Comparison of ENCODE assay signal across 1 cellular context in the genomic region with DNA sequence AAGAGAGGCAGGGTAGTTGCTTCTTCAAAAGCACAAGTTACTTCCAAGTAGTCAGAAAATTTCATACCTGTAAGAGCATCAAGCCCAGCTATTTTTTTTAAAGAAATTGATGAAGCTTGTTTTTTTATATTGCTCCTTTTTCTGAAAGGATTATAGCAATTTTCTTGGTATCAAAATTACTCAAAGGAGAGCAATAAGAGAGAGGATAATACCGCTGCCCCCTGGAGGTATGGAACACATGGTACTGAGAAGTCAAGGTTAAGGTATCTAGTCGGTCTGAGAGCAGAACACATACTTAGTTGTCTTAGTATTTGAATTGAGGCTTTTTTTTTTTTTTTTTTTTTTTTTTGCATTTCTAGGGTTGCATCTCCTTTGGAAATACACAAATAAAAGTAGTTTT.
TF ChIP-seq lines count a peak whose summit lies in the region.

No MANE protein-coding gene starts in this region.

TF ChIP-seq in HCT116, 20 proteins besides CTCF, POLR2A, EP300 and RAD21 (continued from another document):
- TF ChIP-seq ELF1 (IDR thresholded peaks at IDR 0.05; ENCODE audit: borderline replicate concordance, low read depth) (no peak), TCF7L2 (IDR thresholded peaks at IDR 0.05; ENCODE audit: borderline replicate concordance, extremely low read depth, insufficient read depth, insufficient read length) (no peak), FOSL1 (IDR thresholded peaks at IDR 0.05; ENCODE audit: low read depth) (no peak), EZH2phosphoT487 (IDR thresholded peaks at IDR 0.05; ENCODE audit: borderline replicate concordance) (no peak), CBX3 (IDR thresholded peaks at IDR 0.05; ENCODE audit: low read depth) (no peak), ZNF274 (IDR thresholded peaks at IDR 0.05; ENCODE audit: low read depth, low read length) (no peak), YY1 (IDR thresholded peaks at IDR 0.05; ENCODE audit: extremely low read depth, insufficient replicate concordance, low read depth, low read length) (no peak), EZH2 (IDR thresholded peaks at IDR 0.05) (no peak), SRF (IDR thresholded peaks at IDR 0.05; ENCODE audit: low read depth) (no peak), EGR1 (IDR thresholded peaks at IDR 0.05; ENCODE audit: low read depth) (no peak), SIN3A (IDR thresholded peaks at IDR 0.05; ENCODE audit: low read depth) (no peak)
- TF ChIP-seq, protein P1, sequence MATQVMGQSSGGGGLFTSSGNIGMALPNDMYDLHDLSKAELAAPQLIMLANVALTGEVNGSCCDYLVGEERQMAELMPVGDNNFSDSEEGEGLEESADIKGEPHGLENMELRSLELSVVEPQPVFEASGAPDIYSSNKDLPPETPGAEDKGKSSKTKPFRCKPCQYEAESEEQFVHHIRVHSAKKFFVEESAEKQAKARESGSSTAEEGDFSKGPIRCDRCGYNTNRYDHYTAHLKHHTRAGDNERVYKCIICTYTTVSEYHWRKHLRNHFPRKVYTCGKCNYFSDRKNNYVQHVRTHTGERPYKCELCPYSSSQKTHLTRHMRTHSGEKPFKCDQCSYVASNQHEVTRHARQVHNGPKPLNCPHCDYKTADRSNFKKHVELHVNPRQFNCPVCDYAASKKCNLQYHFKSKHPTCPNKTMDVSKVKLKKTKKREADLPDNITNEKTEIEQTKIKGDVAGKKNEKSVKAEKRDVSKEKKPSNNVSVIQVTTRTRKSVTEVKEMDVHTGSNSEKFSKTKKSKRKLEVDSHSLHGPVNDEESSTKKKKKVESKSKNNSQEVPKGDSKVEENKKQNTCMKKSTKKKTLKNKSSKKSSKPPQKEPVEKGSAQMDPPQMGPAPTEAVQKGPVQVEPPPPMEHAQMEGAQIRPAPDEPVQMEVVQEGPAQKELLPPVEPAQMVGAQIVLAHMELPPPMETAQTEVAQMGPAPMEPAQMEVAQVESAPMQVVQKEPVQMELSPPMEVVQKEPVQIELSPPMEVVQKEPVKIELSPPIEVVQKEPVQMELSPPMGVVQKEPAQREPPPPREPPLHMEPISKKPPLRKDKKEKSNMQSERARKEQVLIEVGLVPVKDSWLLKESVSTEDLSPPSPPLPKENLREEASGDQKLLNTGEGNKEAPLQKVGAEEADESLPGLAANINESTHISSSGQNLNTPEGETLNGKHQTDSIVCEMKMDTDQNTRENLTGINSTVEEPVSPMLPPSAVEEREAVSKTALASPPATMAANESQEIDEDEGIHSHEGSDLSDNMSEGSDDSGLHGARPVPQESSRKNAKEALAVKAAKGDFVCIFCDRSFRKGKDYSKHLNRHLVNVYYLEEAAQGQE (IDR thresholded peaks at IDR 0.05; ENCODE audit: low read depth) = no peak
- TF ChIP-seq, protein P2, sequence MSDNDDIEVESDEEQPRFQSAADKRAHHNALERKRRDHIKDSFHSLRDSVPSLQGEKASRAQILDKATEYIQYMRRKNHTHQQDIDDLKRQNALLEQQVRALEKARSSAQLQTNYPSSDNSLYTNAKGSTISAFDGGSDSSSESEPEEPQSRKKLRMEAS (IDR thresholded peaks at IDR 0.05) = no peak
- TF ChIP-seq, protein P3, sequence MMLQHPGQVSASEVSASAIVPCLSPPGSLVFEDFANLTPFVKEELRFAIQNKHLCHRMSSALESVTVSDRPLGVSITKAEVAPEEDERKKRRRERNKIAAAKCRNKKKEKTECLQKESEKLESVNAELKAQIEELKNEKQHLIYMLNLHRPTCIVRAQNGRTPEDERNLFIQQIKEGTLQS (IDR thresholded peaks at IDR 0.05) = no peak
TF ChIP-seq in HCT116: peak in this region for 0.
